25 cellular contexts compared by ENCODE assay signal in genomic region chr15:91783001-91783400, GRCh38.
"Had no signal": no experiment of that assay in that cellular context is flagged by ENCODE, and none has a peak within 500 bp of the region (broad histone marks: within the 10 kb centered on the region; RNA-seq: fewer than 3 reads in every experiment).

No MANE protein-coding gene starts in this region.

- H3K4me1 ChIP-seq: ascending aorta, body of pancreas had no signal

- ATAC-seq: activated naive CD4-positive, alpha-beta T cell treated with anti-CD3 and anti-CD28 coated beads, Interleukin-2, amount 50 U/mL, for 72 hours; activated naive CD8-positive, alpha-beta T cell treated with anti-CD3 and anti-CD28 coated beads, Interleukin-2, amount 50 U/mL, for 24 hours; activated T-cell treated with anti-CD3 and anti-CD28 coated beads, Interleukin-2, amount 50 U/mL, for 4 hours; body of pancreas; PC-3 had no signal

- H3K27me3 ChIP-seq: ascending aorta, body of pancreas had no signal

- H3K9me3 ChIP-seq: ascending aorta, body of pancreas had no signal

- H3K27ac ChIP-seq: ascending aorta, body of pancreas, KMS-11, SK-N-MC, VCaP had no signal

- H3K4me2 ChIP-seq: KMS-11 had no signal

- H3K4me3 ChIP-seq: ascending aorta, body of pancreas, SK-N-MC had no signal

- H3K9ac ChIP-seq: KMS-11 had no signal

- DNase-seq: activated CD4-positive, alpha-beta memory T cell treated with anti-CD3 and anti-CD28 coated beads for 36 hours; activated CD4-positive, alpha-beta T cell treated with anti-CD3 and anti-CD28 coated beads, Interleukin-2, amount 10 ng/mL, durations not matched to agents 7 days and 5 days; activated CD4-positive, CD25-positive, alpha-beta regulatory T cell; activated CD8-positive, alpha-beta memory T cell treated with anti-CD3 and anti-CD28 coated beads for 24 hours; activated effector memory CD4-positive, alpha-beta T cell treated with anti-CD3 and anti-CD28 coated beads, Interleukin-2, amount 50 U/mL, for 16 hours; activated naive CD4-positive, alpha-beta T cell treated with Interleukin-2 at 50 U/mL for 16 hours; activated naive CD8-positive, alpha-beta T cell treated with anti-CD3 and anti-CD28 coated beads, Interleukin-2, amount 50 U/mL, for 24 hours; activated T-cell treated with anti-CD3 and anti-CD28 coated beads, Interleukin-2, amount 50 U/mL, for 4 hours; amniotic stem cell; body of pancreas; NCI-H1092 treated with DMSO at 0.1 percent for 48 hours; NCI-H1436 treated with DMSO at 0.1 percent for 48 hours; NCI-H1930; NCI-H2171; NCI-H2227 treated with DMSO at 0.1 percent for 48 hours; NCI-H446 treated with DMSO at 0.1 percent for 48 hours; NCI-H524 treated with DMSO at 0.1 percent for 48 hours; NCI-H774; PC-3; T-helper 1 cell had no signal

- H3K36me3 ChIP-seq: ascending aorta had no signal
